In genomic region chr1:89557443-89557820, GRCh38 we compare ENCODE assay signal across 15 cellular contexts.
"Had no signal": no experiment of that assay in that cellular context is flagged by ENCODE, and none has a peak within 500 bp of the region (broad histone marks: within the 10 kb centered on the region; RNA-seq: fewer than 3 reads in every experiment).

No MANE protein-coding gene starts in this region.

- H3K9me3 Mint-ChIP-seq: stimulated activated memory B cell treated with anti-CD40 and anti-IgM and Interleukin-4, amounts not matched to agents 10 μg/mL and 1 μg/mL and 100 μg/mL, for 72 hours had no signal

- H3K27me3 Mint-ChIP-seq: activated naive CD4-positive, alpha-beta T cell treated with anti-CD3 and anti-CD28 coated beads, Interleukin-2, amount 10 ng/mL, durations not matched to agents 7 days and 5 days; naive thymus-derived CD8-positive, alpha-beta T cell; stimulated activated memory B cell treated with anti-CD40 and anti-IgM and Interleukin-4, amounts not matched to agents 10 μg/mL and 1 μg/mL and 100 μg/mL, for 72 hours had no signal

- ATAC-seq: left colon; mucosa of descending colon; naive thymus-derived CD8-positive, alpha-beta T cell; stimulated activated memory B cell treated with anti-CD40 and anti-IgM and Interleukin-4, amounts not matched to agents 10 μg/mL and 1 μg/mL and 100 μg/mL, for 72 hours had no signal

- H3K27ac Mint-ChIP-seq: activated naive CD4-positive, alpha-beta T cell treated with anti-CD3 and anti-CD28 coated beads, Interleukin-2, amount 10 ng/mL, durations not matched to agents 7 days and 5 days; naive thymus-derived CD8-positive, alpha-beta T cell; stimulated activated memory B cell treated with anti-CD40 and anti-IgM and Interleukin-4, amounts not matched to agents 10 μg/mL and 1 μg/mL and 100 μg/mL, for 72 hours had no signal

- H3K4me3 ChIP-seq: colonic mucosa, esophagus muscularis mucosa, mucosa of descending colon, right atrium auricular region had no signal

- H3K27ac ChIP-seq: colonic mucosa, VCaP had no signal

- H3K27me3 ChIP-seq: colonic mucosa, esophagus muscularis mucosa, right atrium auricular region had no signal

- H3K9me3 ChIP-seq: colonic mucosa, esophagus muscularis mucosa, mucosa of descending colon, right atrium auricular region had no signal

- DNase-seq: activated CD4-positive, alpha-beta T cell treated with anti-CD3 and anti-CD28 coated beads for 1 hour; activated CD8-positive, alpha-beta memory T cell treated with anti-CD3 and anti-CD28 coated beads, Interleukin-2, amount 50 U/mL, for 48 hours; activated naive CD4-positive, alpha-beta T cell treated with anti-CD3 and anti-CD28 coated beads, Interleukin-2, amount 10 ng/mL, durations not matched to agents 7 days and 5 days; central memory CD4-positive, alpha-beta T cell; colonic mucosa; effector CD4-positive, alpha-beta T cell; left colon; mucosa of descending colon; naive thymus-derived CD8-positive, alpha-beta T cell; stimulated activated CD4-positive, alpha-beta T cell treated with anti-CD3 and anti-CD28 coated beads, Interleukin-2, amount 100 ng/mL, for 48 hours; substantia nigra had no signal

- H3K36me3 ChIP-seq: colonic mucosa, right atrium auricular region had no signal

- H3K4me3 Mint-ChIP-seq: activated naive CD4-positive, alpha-beta T cell treated with anti-CD3 and anti-CD28 coated beads, Interleukin-2, amount 10 ng/mL, durations not matched to agents 7 days and 5 days; naive thymus-derived CD8-positive, alpha-beta T cell; stimulated activated memory B cell treated with anti-CD40 and anti-IgM and Interleukin-4, amounts not matched to agents 10 μg/mL and 1 μg/mL and 100 μg/mL, for 72 hours had no signal

- H3K4me1 ChIP-seq: colonic mucosa had no signal
